13 cellular contexts compared by ENCODE assay signal in the genomic region with DNA sequence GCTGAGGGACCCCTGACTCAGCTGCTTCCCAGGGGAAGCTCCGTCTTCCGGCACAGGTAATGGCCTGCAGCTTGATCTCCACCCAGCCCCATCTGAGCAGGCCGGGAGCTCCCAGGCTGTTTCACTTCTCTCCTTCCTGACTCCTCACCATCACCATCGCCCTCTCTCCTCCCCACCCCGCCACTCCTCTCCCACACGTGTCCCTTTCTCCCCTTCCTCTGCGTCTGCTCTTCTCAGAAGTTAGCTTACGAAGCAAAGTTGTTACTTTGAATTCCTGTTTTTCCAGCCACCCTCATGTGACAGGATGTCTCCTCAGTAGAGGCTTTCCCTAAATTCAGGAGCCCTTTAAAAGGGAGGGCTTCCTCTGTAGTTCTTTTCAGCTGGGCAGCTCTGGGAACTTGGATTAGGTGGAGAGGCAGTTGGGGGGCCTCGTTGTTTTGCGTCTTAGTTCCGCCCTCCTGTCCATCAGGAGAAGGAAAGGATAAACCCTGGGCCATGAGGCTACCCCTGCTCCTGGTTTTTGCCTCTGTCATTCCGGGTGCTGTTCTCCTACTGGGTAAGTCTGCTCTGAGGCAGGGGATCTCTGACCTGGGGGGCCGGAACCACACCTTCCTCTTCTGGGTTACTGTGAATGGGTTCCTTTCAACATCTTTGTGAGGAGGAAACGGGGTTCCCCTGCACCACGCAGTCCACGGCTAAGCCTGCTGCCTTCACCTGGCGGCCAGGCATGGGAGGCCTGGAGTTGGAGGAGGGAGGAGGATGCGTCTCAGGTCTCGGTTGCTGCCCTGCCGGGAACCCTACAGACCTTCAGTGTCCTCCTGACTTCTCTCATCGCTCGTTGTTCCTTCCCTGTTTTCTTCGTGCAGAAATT. TPM values are rescaled to one million over a fixed set of nuclear protein-coding genes. Genes with fewer than 3 reads are reported as not detected.
A peak's percentile ranks its signal among the peaks of the same experiment; 100 is the strongest.
DNase-seq lines count a peak whose midpoint lies in the region; ATAC-seq and TF ChIP-seq lines count a peak whose summit lies in the region.
"Had no signal": no experiment of that assay in that cellular context is flagged by ENCODE, and none has a peak within 500 bp of the region (broad histone marks: within the 10 kb centered on the region; RNA-seq: fewer than 3 reads in every experiment).

A gene (plus strand): TSS at position 378 of the 871 bp plus-strand sequence. CDS start 118 bp downstream, at position 496.

- H3K27ac ChIP-seq in heart left ventricle: peak within 1 kb of the TSS in 7 of 12 donors; percentile 0 to 85 (median 27)
- peak within 1 kb of the TSS in 2 of 3 donors; percentile 26 to 27 for H3K27ac ChIP-seq in thyroid gland
- no peak within 1 kb of the TSS for H3K27ac ChIP-seq in A673 (ENCODE audit: low read depth, low read length, poor library complexity, severe bottlenecking)
- H3K27ac ChIP-seq: RWPE1 had no signal

- no peak within 1 kb of the TSS for H3K27ac Mint-ChIP-seq in activated T-helper 17 cell treated with anti-CD3 and anti-CD28 coated beads, Interleukin-2, amount 50 U/mL, for 72 hours
- peak within 1 kb of the TSS; percentile 88 for H3K27ac Mint-ChIP-seq in nephron progenitor cell
- H3K27ac Mint-ChIP-seq in immature natural killer cell: no peak within 1 kb of the TSS
- H3K27ac Mint-ChIP-seq: brain, H9 had no signal

- H3K9me3 ChIP-seq in heart left ventricle (peaks cover 0 to 6% (median 0%) of the 10 kb centered on the region in 12 donors), thyroid gland (no peaks in the 10 kb centered on the region), A673 (ENCODE audit: low read depth, low read length, poor library complexity, severe bottlenecking) (no peaks in the 10 kb centered on the region)

- H3K4me1 ChIP-seq in heart left ventricle (peaks cover 0 to 14% (median 0%) of the 10 kb centered on the region in 12 donors), thyroid gland (no peaks in the 10 kb centered on the region), A673 (ENCODE audit: insufficient read depth, low read length, poor library complexity, severe bottlenecking) (no peaks in the 10 kb centered on the region)

- peak; percentile 18 for ATAC-seq in activated T-helper 17 cell treated with anti-CD3 and anti-CD28 coated beads, Interleukin-2, amount 50 U/mL, for 72 hours (replicated peaks)
- ATAC-seq in heart left ventricle (peak; percentile 52 to 85 (median 72)), HG02759 (IDR thresholded peaks at IDR 0.05; ENCODE audit: unreplicated experiment) (no peak)

- TF ChIP-seq CTCF in heart left ventricle (IDR thresholded peaks at IDR 0.05) (no peak), nephron progenitor cell (IDR thresholded peaks at IDR 0.05) (no peak), thyroid gland (IDR thresholded peaks at IDR 0.05) (no peak), A673 (conservative IDR thresholded peaks at IDR 0.05; ENCODE audit: low read depth, low read length) (no peak)

- POLR2A ChIA-PET in A673 (lab: Charles Lee; ENCODE audit: low non-redundant PET): no interaction called here

- H3K4me3 Mint-ChIP-seq in activated T-helper 17 cell treated with anti-CD3 and anti-CD28 coated beads, Interleukin-2, amount 50 U/mL, for 72 hours: peak within 1 kb of the TSS; percentile 3
- H3K4me3 Mint-ChIP-seq in nephron progenitor cell: no peak within 1 kb of the TSS
- peak within 1 kb of the TSS in 2 of 5 donors; percentile 3 to 14 for H3K4me3 Mint-ChIP-seq in immature natural killer cell
- H3K4me3 Mint-ChIP-seq: brain, H9 had no signal

- peaks cover 12% of the 10 kb centered on the region for H3K4me1 Mint-ChIP-seq in activated T-helper 17 cell treated with anti-CD3 and anti-CD28 coated beads, Interleukin-2, amount 50 U/mL, for 72 hours
- H3K4me1 Mint-ChIP-seq in nephron progenitor cell: peaks cover 24% of the 10 kb centered on the region
- H3K4me1 Mint-ChIP-seq in immature natural killer cell: peaks cover 0 to 11% of the 10 kb centered on the region in 2 donors
- H3K4me1 Mint-ChIP-seq: brain had no signal

- no peaks in the 10 kb centered on the region for H3K9me3 Mint-ChIP-seq in activated T-helper 17 cell treated with anti-CD3 and anti-CD28 coated beads, Interleukin-2, amount 50 U/mL, for 72 hours
- H3K9me3 Mint-ChIP-seq in nephron progenitor cell (no peaks in the 10 kb centered on the region), immature natural killer cell (no peaks in the 10 kb centered on the region)
- H3K9me3 Mint-ChIP-seq: brain, H9 had no signal

- 64 to 78% (median 67%) methylated on average over 23 of the region's 23 CpGs for WGBS in heart left ventricle, 4 donors
- WGBS in thyroid gland, 2 donors: 64 to 67% methylated on average over 23 of the region's 23 CpGs

- H3K36me3 Mint-ChIP-seq in activated T-helper 17 cell treated with anti-CD3 and anti-CD28 coated beads, Interleukin-2, amount 50 U/mL, for 72 hours (ENCODE audit: low read depth): no peaks in the 10 kb centered on the region
- H3K36me3 Mint-ChIP-seq in nephron progenitor cell (ENCODE audit: low read depth) (no peaks in the 10 kb centered on the region), immature natural killer cell (no peaks in the 10 kb centered on the region)
- H3K36me3 Mint-ChIP-seq: brain had no signal

- peak within 1 kb of the TSS in 10 of 12 donors; percentile 1 to 62 (median 34) for H3K4me3 ChIP-seq in heart left ventricle
- H3K4me3 ChIP-seq in thyroid gland (replicated peaks in 1 of 3): no peak within 1 kb of the TSS
- no peak within 1 kb of the TSS for H3K4me3 ChIP-seq in A673 (ENCODE audit: low read depth, low read length, poor library complexity, severe bottlenecking)

- intact Hi-C loops in heart left ventricle (cut with DNase I) (no loop called here), thyroid gland (cut with DNase I) (no loop called here), A673 (cut with micrococcal nuclease; ENCODE audit: unreplicated experiment) (no loop called here)

- TF ChIP-seq POLR2A in heart left ventricle (IDR thresholded peaks at IDR 0.05) (no peak), thyroid gland (IDR thresholded peaks at IDR 0.05) (no peak)

- DNase-seq in heart left ventricle (peak; percentile 37 to 68 (median 41)), nephron progenitor cell (no peak), thyroid gland (peak in 1 of 2 donors; percentile 9), immature natural killer cell (no peak), A673 (ENCODE audit: low spot score) (no peak), A172 (ENCODE audit: low spot score) (no peak)
- DNase-seq: COR-L47, H9, NCI-H2171 treated with DMSO at 0.1 percent for 48 hours had no signal

- no peaks in the 10 kb centered on the region for H3K36me3 ChIP-seq in heart left ventricle
- no peaks in the 10 kb centered on the region for H3K36me3 ChIP-seq in thyroid gland
- no peaks in the 10 kb centered on the region for H3K36me3 ChIP-seq in A673 (ENCODE audit: insufficient read depth, low read length, poor library complexity, severe bottlenecking)

- CTCF ChIA-PET in A673 (lab: Charles Lee): no interaction called here

- peaks cover 45% of the 10 kb centered on the region for H3K27me3 Mint-ChIP-seq in activated T-helper 17 cell treated with anti-CD3 and anti-CD28 coated beads, Interleukin-2, amount 50 U/mL, for 72 hours
- H3K27me3 Mint-ChIP-seq in nephron progenitor cell (ENCODE audit: low read depth, poor library complexity) (peaks cover 8% of the 10 kb centered on the region), immature natural killer cell (ENCODE audit: low read depth in 3 of 3) (peaks cover 7 to 15% (median 9%) of the 10 kb centered on the region in 3 donors)
- H3K27me3 Mint-ChIP-seq: brain had no signal

- no TSS peak for BruUV-seq in A673 (replicated peaks; lab: Mats Ljungman, UMichigan)

- H3K27me3 ChIP-seq in heart left ventricle: no peaks in the 10 kb centered on the region
- no peaks in the 10 kb centered on the region for H3K27me3 ChIP-seq in thyroid gland
- no peaks in the 10 kb centered on the region for H3K27me3 ChIP-seq in A673 (replicated peaks; ENCODE audit: insufficient read depth, low read depth, low read length, poor library complexity)

RNA-seq across cellular contexts. Expression of the gene that starts here (rescaled TPM):
- total RNA-seq in activated T-helper 17 cell treated with anti-CD3 and anti-CD28 coated beads, Interleukin-2, amount 50 U/mL, for 72 hours: under 1 TPM in 1 of 2 donors, not detected in 1; 0.08 TPM
- total RNA-seq in heart left ventricle: 100 to 1,000 TPM in 1 of 9 donors, 10 to 100 TPM in 4, 1 to 10 TPM in 4; 4.7 to 144 (median 18.4) TPM
- 1 to 10 TPM; 3.1 to 5.3 TPM for polyA plus RNA-seq in heart left ventricle
- 10 to 100 TPM; 11.8 to 73.4 (median 36.8) TPM for total RNA-seq in thyroid gland
- polyA plus RNA-seq in immature natural killer cell: not detected
- total RNA-seq in A673 (2021): 0.15 and 0.17 TPM in 2 replicates
- total RNA-seq in A172 (2014; rRNA removed; shearing (Covaris generic)): not detected in 2 replicates
- total RNA-seq: H9 had no signal

Comparison
In these comparisons a context has a peak if more than half of its experiments do, and no peak if none do; other contexts are left out.
1. RNA of the gene that starts here (polyA plus RNA-seq): 3.1 to 5.3 TPM in heart left ventricle; not detected in immature natural killer cell; every median in the first group is over 4 times any median in the second.
2. Peak in ATAC-seq in activated T-helper 17 cell treated with anti-CD3 and anti-CD28 coated beads, Interleukin-2, amount 50 U/mL, for 72 hours; RNA of the gene not detected or under 1 TPM.
3. DNase-seq: peak in heart left ventricle (5 of 5); none in nephron progenitor cell (single experiment), immature natural killer cell (0 of 3), A673 (single experiment) and A172 (single experiment).
4. H3K4me3 ChIP-seq: peak in heart left ventricle (10 of 12); none in thyroid gland (0 of 3) and A673 (single experiment).